Comparison of ENCODE assay signal across 24 cellular contexts in genomic region chr2:30084915-30085314, GRCh38.
DNase-seq lines count a peak whose midpoint lies in the region; ATAC-seq, FAIRE-seq and TF ChIP-seq lines count a peak whose summit lies in the region.
"Had no signal": no experiment of that assay in that cellular context is flagged by ENCODE, and none has a peak within 500 bp of the region (broad histone marks: within the 10 kb centered on the region; RNA-seq: fewer than 3 reads in every experiment).

No MANE protein-coding gene starts in this region.

- H4K91ac ChIP-seq in H1 (replicated peaks; ENCODE audit: insufficient read length, low read length) (no peak overlapping the region), neuronal stem cell (ENCODE audit: low read depth, low read length, poor library complexity) (no peak overlapping the region)

- no peaks in the 10 kb centered on the region for H3K79me2 ChIP-seq in H1 (ENCODE audit: control insufficient read depth in 1 of 2, insufficient read depth in 2 of 2, low read length in 2 of 2)

- H2AFZ ChIP-seq in H1 (ENCODE audit: low read length) (0 out of 2 replicates have a peak overlapping the region, but pooled peaks have one; percentile 49), neuronal stem cell (ENCODE audit: low read length) (no peak overlapping the region)

- H3K79me1 ChIP-seq in H1 (ENCODE audit: low read depth, low read length) (no peaks in the 10 kb centered on the region), neuronal stem cell (ENCODE audit: low read depth, low read length) (no peaks in the 10 kb centered on the region)

- intact Hi-C loops in psoas muscle (cut with DNase I): no loop called here

- H2BK5ac ChIP-seq in H1 (ENCODE audit: low read depth, low read length) (no peak overlapping the region), neuronal stem cell (ENCODE audit: low read length) (peak overlapping the region; percentile 46)

- no peak for TF ChIP-seq EP300 in H1 (IDR thresholded peaks at IDR 0.05; ENCODE audit: borderline replicate concordance in 1 of 2, low read depth in 2 of 2, low read length in 2 of 2)

- H3K4me1 ChIP-seq in H1 (replicated peaks in 1 of 4; ENCODE audit: control insufficient read depth in 3 of 4, insufficient read depth in 4 of 4, low read length in 3 of 4) (peaks cover 0 to 2% (median 0%) of the 10 kb centered on the region in 4 experiments; a peak in 1 of 7 replicates), neuronal stem cell (ENCODE audit: control insufficient read depth in 2 of 2, insufficient read depth in 1 of 2, low read depth in 1 of 2, low read length in 2 of 2) (peaks cover 0 to 4% of the 10 kb centered on the region in 2 donors), psoas muscle (no peaks in the 10 kb centered on the region)
- H3K4me1 ChIP-seq: BLaER1 treated with 17β-estradiol and CSF1 and Interleukin-3, amounts not matched to agents 10 nM and 100 nM had no signal

- H3K27me3 ChIP-seq in H1 (replicated peaks in 1 of 4; ENCODE audit: control insufficient read depth in 3 of 4, extremely low read depth in 1 of 4, insufficient read depth in 3 of 4, low read length in 3 of 4) (no peaks in the 10 kb centered on the region), neuronal stem cell (ENCODE audit: control insufficient read depth in 3 of 3, insufficient read depth in 3 of 3, low read depth in 1 of 3, low read length in 3 of 3) (peaks cover 0 to 18% (median 0%) of the 10 kb centered on the region in 3 experiments), psoas muscle (ENCODE audit: insufficient read depth in 3 of 3, low read length in 2 of 3) (peaks cover 0 to 1% (median 0%) of the 10 kb centered on the region in 3 donors)
- H3K27me3 ChIP-seq: BE2C; BLaER1 treated with 17β-estradiol and CSF1 and Interleukin-3, amounts not matched to agents 10 nM and 100 nM had no signal

- H3K4me3 ChIP-seq in H1 (ENCODE audit: extremely low read depth in 1 of 4, insufficient read depth in 2 of 4, low read depth in 3 of 4, low read length in 4 of 4): no peak overlapping the region
- H3K4me3 ChIP-seq in neuronal stem cell (ENCODE audit: low read length in 2 of 2): no peak overlapping the region
- no peak overlapping the region for H3K4me3 ChIP-seq in psoas muscle
- H3K4me3 ChIP-seq: BLaER1 treated with 17β-estradiol and CSF1 and Interleukin-3, amounts not matched to agents 10 nM and 100 nM had no signal

- H3K36me3 ChIP-seq in H1 (ENCODE audit: control insufficient read depth in 2 of 4, insufficient read depth in 4 of 4, low read length in 3 of 4) (no peaks in the 10 kb centered on the region), neuronal stem cell (replicated peaks in 1 of 2; ENCODE audit: control insufficient read depth in 2 of 2, insufficient read depth in 2 of 2, low read length in 2 of 2) (no peaks in the 10 kb centered on the region), psoas muscle (ENCODE audit: insufficient read depth in 1 of 2, low read depth in 1 of 2) (no peaks in the 10 kb centered on the region)
- H3K36me3 ChIP-seq: BE2C; BLaER1 treated with 17β-estradiol and CSF1 and Interleukin-3, amounts not matched to agents 10 nM and 100 nM had no signal

- 88% methylated on average over 4 of the region's 4 CpGs; no CpG with 5 or more reads in 1 of the 2 experiments for WGBS in H1 (ENCODE audit: extremely low coverage in 1 of 2, insufficient coverage in 1 of 2, insufficient read length in 1 of 2, insufficient replicate concordance in 2 of 2, low coverage in 1 of 2, low lambda C conversion rate in 2 of 2, missing lambda C conversion rate in 1 of 2), 2 experiments
- no CpG with 5 or more reads among the region's 4 CpGs for WGBS in neuronal stem cell (ENCODE audit: extremely low coverage in 2 of 2, insufficient read length in 2 of 2, insufficient replicate concordance in 1 of 2), 2 donors
- WGBS in psoas muscle, 3 donors: 60 to 69% (median 67%) methylated on average over 4 of the region's 4 CpGs

- H3K18ac ChIP-seq in H1 (ENCODE audit: extremely low read depth, low read length) (no peak overlapping the region), neuronal stem cell (ENCODE audit: low read length) (no peak overlapping the region)

- no peaks in the 10 kb centered on the region for H3K23me2 ChIP-seq in H1 (ENCODE audit: low read depth, low read length)

- H2AK5ac ChIP-seq in H1 (ENCODE audit: low read depth, low read length): no peak overlapping the region
- no peak overlapping the region for H2AK5ac ChIP-seq in neuronal stem cell (ENCODE audit: low read depth, low read length)

- no peak overlapping the region for H3K4me2 ChIP-seq in H1 (ENCODE audit: insufficient read depth in 1 of 2, low read depth in 2 of 2, low read length in 2 of 2)
- H3K4me2 ChIP-seq in neuronal stem cell (ENCODE audit: insufficient read depth, low read length, poor library complexity, severe bottlenecking): no peak overlapping the region
- H3K4me2 ChIP-seq: BLaER1 treated with 17β-estradiol and CSF1 and Interleukin-3, amounts not matched to agents 10 nM and 100 nM had no signal

- CTCF ChIA-PET in H1 (lab: Charles Lee; ENCODE audit: partially characterized antibody): interaction anchor here (1.2 to 9.8 kb wide), 3 partner anchors 13 to 31 kb away, joined by 3 to 99 read pairs (median 7); no protein-coding TSS in a partner anchor

- H2BK12ac ChIP-seq in H1 (ENCODE audit: low read depth, low read length) (no peak overlapping the region), neuronal stem cell (ENCODE audit: low read length) (peak overlapping the region; percentile 42)

- no peak overlapping the region for H2BK120ac ChIP-seq in H1 (replicated peaks; ENCODE audit: low read depth, low read length)
- H2BK120ac ChIP-seq in neuronal stem cell (ENCODE audit: low read depth, low read length): no peak overlapping the region

- no peak overlapping the region for H3K9ac ChIP-seq in H1 (replicated peaks in 1 of 4; ENCODE audit: extremely low read depth in 1 of 4, low read depth in 3 of 4, low read length in 3 of 4)
- no peak overlapping the region for H3K9ac ChIP-seq in neuronal stem cell (ENCODE audit: low read depth, low read length, poor library complexity)
- H3K9ac ChIP-seq: BLaER1 treated with 17β-estradiol and CSF1 and Interleukin-3, amounts not matched to agents 10 nM and 100 nM had no signal

- ATAC-seq in psoas muscle: no peak

- H2BK15ac ChIP-seq in H1 (ENCODE audit: low read length): no peak overlapping the region
- no peak overlapping the region for H2BK15ac ChIP-seq in neuronal stem cell (ENCODE audit: low read length)

- H3K23ac ChIP-seq in H1 (ENCODE audit: insufficient read length) (no peak overlapping the region), neuronal stem cell (ENCODE audit: low read depth, low read length, poor library complexity) (no peak overlapping the region)

- POLR2A ChIA-PET in H1 (lab: Charles Lee; ENCODE audit: partially characterized antibody): no interaction called here

- no peak overlapping the region for H2BK20ac ChIP-seq in H1 (ENCODE audit: low read length)

- FAIRE-seq in H1 (lab: Jason Lieb, UNC): no peak
- FAIRE-seq: A204.1, D721Med, GM12891, GM18507 had no signal

- no peak overlapping the region for H3K14ac ChIP-seq in H1 (ENCODE audit: insufficient read length)
- no peak overlapping the region for H3K14ac ChIP-seq in neuronal stem cell (ENCODE audit: low read length)

- TF ChIP-seq RAD21 in H1 (IDR thresholded peaks at IDR 0.05 in 1 of 2, conservative IDR thresholded peaks at IDR 0.05 in 1 of 2; ENCODE audit: low read depth in 2 of 2, low read length in 2 of 2): no peak

- H3K4ac ChIP-seq in H1 (replicated peaks; ENCODE audit: insufficient read length, low read depth, low read length): no peak overlapping the region
- H3K4ac ChIP-seq in neuronal stem cell (ENCODE audit: low read length): no peak overlapping the region

- H3K9me3 ChIP-seq in H1 (ENCODE audit: insufficient read depth in 2 of 2, low read depth in 1 of 2, low read length in 1 of 2) (no peaks in the 10 kb centered on the region; a peak in 1 of 4 replicates), neuronal stem cell (replicated peaks in 1 of 2; ENCODE audit: control insufficient read depth in 2 of 2, insufficient read depth in 1 of 2, low read depth in 1 of 2, low read length in 2 of 2) (no peaks in the 10 kb centered on the region), psoas muscle (no peaks in the 10 kb centered on the region)
- H3K9me3 ChIP-seq: BE2C had no signal

- TF ChIP-seq CTCF in H1 (IDR thresholded peaks at IDR 0.05; ENCODE audit: control extremely low read depth in 1 of 3, insufficient read depth in 1 of 3, low read depth in 1 of 3, low read length in 3 of 3): no peak
- TF ChIP-seq CTCF in psoas muscle (IDR thresholded peaks at IDR 0.05): no peak

- no peak overlapping the region for H4K5ac ChIP-seq in H1 (ENCODE audit: insufficient read length, low read depth, low read length)

- DNase-seq in activated CD8-positive, alpha-beta memory T cell treated with anti-CD3 and anti-CD28 coated beads for 24 hours: peak; percentile 19
- no peak for DNase-seq in activated CD8-positive, alpha-beta memory T cell treated with anti-CD3 and anti-CD28 coated beads, Interleukin-2, amount 50 U/mL, for 4 hours
- DNase-seq in H1 (ENCODE audit: low read depth in 1 of 2, low spot score in 2 of 2): no peak
- no peak for DNase-seq in neuronal stem cell (ENCODE audit: low spot score)
- DNase-seq in psoas muscle: no peak
- DNase-seq in T-helper 2 cell: no peak
- DNase-seq: ACHN; AML-193; BE2C; CD4-positive, alpha-beta T cell; CD8-positive, alpha-beta memory T cell; DMS 273 treated with DMSO at 0.1 percent for 48 hours; DMS79; EL; GDM1; GOT3; H7; HCEC 1CT had no signal

- H4K8ac ChIP-seq in H1 (ENCODE audit: extremely low read depth, insufficient read depth, low read length) (no peak overlapping the region), neuronal stem cell (ENCODE audit: low read depth, low read length) (no peak overlapping the region)

- no peak for TF ChIP-seq POLR2A in H1 (IDR thresholded peaks at IDR 0.05; ENCODE audit: control extremely low read depth in 1 of 2, low read depth in 2 of 2, low read length in 2 of 2)

- H4K20me1 ChIP-seq in H1 (replicated peaks in 1 of 2; ENCODE audit: control insufficient read depth in 1 of 2, insufficient read depth in 2 of 2, low read length in 2 of 2): no peaks in the 10 kb centered on the region
- H4K20me1 ChIP-seq: BLaER1 treated with 17β-estradiol and CSF1 and Interleukin-3, amounts not matched to agents 10 nM and 100 nM had no signal

- H3K56ac ChIP-seq in H1 (replicated peaks; ENCODE audit: insufficient read length, low read depth, low read length): no peak overlapping the region

- H3K27ac ChIP-seq in H1 (ENCODE audit: low read depth, low read length) (no peak overlapping the region), neuronal stem cell (replicated peaks; ENCODE audit: low read length) (no peak overlapping the region), psoas muscle (no peak overlapping the region)
- H3K27ac ChIP-seq: 22Rv1; BLaER1 treated with 17β-estradiol and CSF1 and Interleukin-3, amounts not matched to agents 10 nM and 100 nM had no signal

TF ChIP-seq in H1, 55 proteins besides CTCF, POLR2A, EP300 and RAD21 (continues in another document):
- TF ChIP-seq EZH2 (IDR thresholded peaks at IDR 0.05; ENCODE audit: low read depth, low read length, severe bottlenecking) (no peak), SIRT6 (IDR thresholded peaks at IDR 0.05; ENCODE audit: low read length) (no peak), CBX8 (IDR thresholded peaks at IDR 0.05; ENCODE audit: borderline replicate concordance, low read depth, low read length) (no peak), CHD2 (IDR thresholded peaks at IDR 0.05; ENCODE audit: low read length) (no peak), BCL11A (IDR thresholded peaks at IDR 0.05; ENCODE audit: low read depth in 2 of 2, low read length in 2 of 2) (no peak)
